In the genomic region with DNA sequence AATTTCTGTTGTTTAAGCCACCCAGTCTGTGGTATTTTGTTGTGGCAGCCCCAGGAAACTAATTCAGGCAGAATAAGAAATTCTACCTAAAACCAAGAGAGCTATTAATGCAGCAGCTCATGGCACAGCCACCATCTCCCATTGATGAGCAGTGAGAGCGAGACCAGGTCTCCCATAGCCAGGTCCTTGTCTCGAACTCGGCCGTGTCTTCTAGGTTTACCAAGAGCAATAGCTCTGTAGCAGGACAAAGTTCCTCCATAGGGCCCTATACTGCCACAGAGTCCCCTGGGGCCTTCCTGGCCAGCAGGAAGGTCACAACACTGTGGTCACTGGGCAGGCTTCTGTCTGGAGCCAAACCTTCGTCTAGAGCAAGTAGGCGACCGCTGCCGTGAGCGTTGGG, we compare ENCODE assay signal across 29 cellular contexts.
"Had no signal": no experiment of that assay in that cellular context is flagged by ENCODE, and none has a peak within 500 bp of the region (broad histone marks: within the 10 kb centered on the region; RNA-seq: fewer than 3 reads in every experiment).

No MANE protein-coding gene starts in this region.

- H3K4me3 Mint-ChIP-seq: activated B cell treated with CpG ODN at 0.5 μM for 24 hours; activated CD8-positive, alpha-beta T cell treated with anti-CD3 and anti-CD28 coated beads, Interleukin-2, amount 10 ng/mL, durations not matched to agents 7 days and 5 days; activated naive CD8-positive, alpha-beta T cell; mesothelial cell of epicardium; naive B cell; neural crest cell had no signal

- H3K9me3 ChIP-seq: adrenal gland, body of pancreas, colonic mucosa, esophagus squamous epithelium, psoas muscle, spleen, testis, upper lobe of left lung, vagina had no signal

- H3K27ac Mint-ChIP-seq: activated B cell treated with CpG ODN at 0.5 μM for 24 hours; activated CD8-positive, alpha-beta T cell treated with anti-CD3 and anti-CD28 coated beads, Interleukin-2, amount 10 ng/mL, durations not matched to agents 7 days and 5 days; activated naive CD8-positive, alpha-beta T cell; mesothelial cell of epicardium; naive B cell had no signal

- H3K4me1 Mint-ChIP-seq: activated B cell treated with CpG ODN at 0.5 μM for 24 hours, neural crest cell had no signal

- DNase-seq: activated B cell treated with CpG ODN at 0.5 μM for 24 hours; activated CD4-positive, alpha-beta T cell treated with anti-CD3 and anti-CD28 coated beads, Interleukin-2, amount 50 U/mL, for 1 hour; activated CD8-positive, alpha-beta T cell treated with anti-CD3 and anti-CD28 coated beads, Interleukin-2, amount 10 ng/mL, durations not matched to agents 7 days and 5 days; activated effector memory CD4-positive, alpha-beta T cell treated with Interleukin-2 at 50 U/mL for 16 hours; activated naive CD4-positive, alpha-beta T cell treated with Interleukin-2 at 50 U/mL for 16 hours; aorta; body of pancreas; cerebellar nuclear complex; colonic mucosa; dorsolateral prefrontal cortex; effector memory CD4-positive, alpha-beta T cell; esophagus squamous epithelium; foreskin melanocyte; mammary epithelial cell; naive B cell; nucleus accumbens; psoas muscle; spleen; stimulated activated CD4-positive, alpha-beta T cell treated with anti-CD3 and anti-CD28 coated beads, Interleukin-4, amount 100 ng/mL, for 1 hour; stimulated activated naive CD8-positive, alpha-beta T cell treated with anti-CD3 and anti-CD28 coated beads, Interleukin-15, Interleukin-2, amounts not matched to agents 100 U/mL and 50 U/mL, for 24 hours; T-helper 2 cell; testis had no signal

- H3K27ac ChIP-seq: adrenal gland, body of pancreas, colonic mucosa, dorsolateral prefrontal cortex, esophagus squamous epithelium, parathyroid adenoma, psoas muscle, spleen, testis, upper lobe of left lung, vagina had no signal

- H3K27me3 Mint-ChIP-seq: activated B cell treated with CpG ODN at 0.5 μM for 24 hours; activated naive CD8-positive, alpha-beta T cell; naive B cell had no signal

- ATAC-seq: activated CD8-positive, alpha-beta T cell treated with anti-CD3 and anti-CD28 coated beads, Interleukin-2, amount 10 ng/mL, durations not matched to agents 7 days and 5 days; body of pancreas; stimulated activated naive CD8-positive, alpha-beta T cell treated with anti-CD3 and anti-CD28 coated beads, Interleukin-15, Interleukin-2, amounts not matched to agents 100 U/mL and 50 U/mL, for 24 hours had no signal

- H3K36me3 ChIP-seq: adrenal gland, colonic mucosa, spleen, upper lobe of left lung, vagina had no signal

- H3K36me3 Mint-ChIP-seq: naive B cell had no signal

- H3K27me3 ChIP-seq: adrenal gland, body of pancreas, colonic mucosa, dorsolateral prefrontal cortex, esophagus squamous epithelium, spleen, testis, upper lobe of left lung, vagina had no signal

- H2AFZ ChIP-seq: parathyroid adenoma had no signal

- H3K9ac ChIP-seq: parathyroid adenoma had no signal

- H3K9me3 Mint-ChIP-seq: activated B cell treated with CpG ODN at 0.5 μM for 24 hours, mesothelial cell of epicardium, naive B cell, neural crest cell had no signal

- H3K4me3 ChIP-seq: adrenal gland, body of pancreas, colonic mucosa, dorsolateral prefrontal cortex, esophagus squamous epithelium, psoas muscle, spleen, testis, upper lobe of left lung, vagina had no signal

- H3K4me1 ChIP-seq: colonic mucosa, parathyroid adenoma, psoas muscle had no signal
